In the genomic region with DNA sequence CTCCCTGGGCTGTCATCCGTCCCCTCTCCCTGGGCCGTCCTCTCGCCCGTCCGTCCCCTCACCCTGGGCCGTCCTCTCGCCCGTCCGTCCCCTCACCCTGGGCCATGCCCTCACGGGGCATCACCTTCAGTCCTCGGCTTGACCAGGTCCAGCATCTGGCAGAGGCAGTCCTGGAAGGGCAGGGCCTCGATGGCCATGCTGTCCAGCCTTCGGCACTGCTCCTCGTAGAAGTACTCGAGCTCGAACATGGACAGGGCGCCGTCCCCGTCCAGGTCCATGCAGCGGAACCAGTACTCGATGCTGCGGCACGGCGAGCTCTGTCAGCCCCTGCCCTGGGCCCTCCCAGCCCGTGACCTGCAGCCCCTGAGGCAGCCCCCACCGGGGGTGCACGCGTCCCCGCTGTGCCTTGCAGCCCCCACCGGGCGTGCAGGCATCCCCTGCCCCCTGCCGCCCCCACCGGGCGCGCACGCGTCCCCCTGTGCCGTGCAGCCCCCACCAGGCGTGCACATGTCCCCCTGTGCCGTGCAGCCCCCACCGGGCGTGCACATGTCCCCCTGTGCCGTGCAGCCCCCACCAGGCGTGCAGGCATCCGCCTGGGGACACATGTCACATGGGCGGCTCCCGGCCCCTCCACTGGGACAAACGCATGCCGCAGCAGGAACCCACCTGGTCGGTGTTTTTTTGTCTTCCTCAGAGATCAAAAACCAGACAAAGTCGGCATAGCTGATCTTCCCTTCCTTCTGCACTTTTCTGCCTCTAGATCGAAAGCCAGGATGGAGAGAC, we compare ENCODE assay signal across 31 cellular contexts. TPM values are rescaled to one million over a fixed set of nuclear protein-coding genes. Genes with fewer than 3 reads are reported as not detected.
DNase-seq lines count a peak whose midpoint lies in the region; ATAC-seq, FAIRE-seq and TF ChIP-seq lines count a peak whose summit lies in the region.
"Had no signal": no experiment of that assay in that cellular context is flagged by ENCODE, and none has a peak within 500 bp of the region (broad histone marks: within the 10 kb centered on the region; RNA-seq: fewer than 3 reads in every experiment).

No MANE protein-coding gene starts in this region.

- H3K4me1 ChIP-seq in right atrium auricular region (no peaks in the 10 kb centered on the region), kidney (ENCODE audit: control insufficient read depth in 1 of 2, insufficient read depth in 1 of 2, low read depth in 1 of 2, low read length in 2 of 2) (no peaks in the 10 kb centered on the region), colonic mucosa (no peaks in the 10 kb centered on the region), SJCRH30 (no peaks in the 10 kb centered on the region)
- H3K4me1 ChIP-seq: foreskin keratinocyte, heart left ventricle, uterus had no signal

- TF ChIP-seq CTCF in right atrium auricular region (IDR thresholded peaks at IDR 0.05) = no peak
- no peak for TF ChIP-seq CTCF in kidney (IDR thresholded peaks at IDR 0.05; ENCODE audit: borderline replicate concordance, extremely low read depth, insufficient read depth)
- no peak for TF ChIP-seq CTCF in omental fat pad (IDR thresholded peaks at IDR 0.05)
- no peak for TF ChIP-seq CTCF in colonic mucosa (IDR thresholded peaks at IDR 0.05)

- ATAC-seq in Right ventricle myocardium inferior (peak; percentile 19), omental fat pad (ENCODE audit: low FRiP score) (peak; percentile 16), GM21423 (IDR thresholded peaks at IDR 0.05; ENCODE audit: unreplicated experiment) (no peak), GM19397 (IDR thresholded peaks at IDR 0.05; ENCODE audit: unreplicated experiment) (no peak)
- ATAC-seq: effector memory CD8-positive, alpha-beta T cell; foreskin keratinocyte; stimulated activated effector memory CD8-positive, alpha-beta T cell treated with anti-CD3 and anti-CD28 coated beads, Interleukin-12 subunit alpha, Interleukin-12 subunit beta, amount 100 ng/mL, for 72 hours had no signal

- intact Hi-C loops in Right ventricle myocardium inferior (cut with DNase I) (no loop called here), kidney (cut with DNase I) (no loop called here), colonic mucosa (cut with DNase I) (no loop called here)

- H3K27ac ChIP-seq in right atrium auricular region = no peak overlapping the region
- no peak overlapping the region for H3K27ac ChIP-seq in kidney (ENCODE audit: low read depth in 2 of 2, low read length in 2 of 2)
- H3K27ac ChIP-seq in colonic mucosa = no peak overlapping the region
- no peak overlapping the region for H3K27ac ChIP-seq in SJCRH30
- H3K27ac ChIP-seq: foreskin keratinocyte, heart left ventricle, uterus had no signal

- DNase-seq in Right ventricle myocardium inferior (ENCODE audit: missing footprints) (peak; percentile 34), right atrium auricular region (ENCODE audit: low spot score) (no peak), kidney (peak; percentile 61), omental fat pad (ENCODE audit: low spot score) (no peak), colonic mucosa (no peak), SJCRH30 (no peak)
- DNase-seq: activated CD4-positive, alpha-beta T cell treated with anti-CD3 and anti-CD28 coated beads, Interleukin-2, amount 10 ng/mL, durations not matched to agents 24 days and 14 days; activated naive CD4-positive, alpha-beta T cell treated with anti-CD3 and anti-CD28 coated beads, Interleukin-2, amount 50 U/mL, for 16 hours; activated T-cell treated with anti-CD3 and anti-CD28 coated beads, Interleukin-2, amount 50 U/mL, for 48 hours; amniotic stem cell; CD4-positive, alpha-beta T cell; cortex of kidney; effector memory CD8-positive, alpha-beta T cell; foreskin keratinocyte; GOT3; mesendoderm; NCI-H1048; NCI-H1694 treated with DMSO at 0.1 percent for 48 hours; NCI-H2171; NCI-H510A; nucleus accumbens; OCI-M1; stimulated activated CD4-positive, alpha-beta T cell treated with anti-CD3 and anti-CD28 coated beads, Interleukin-4, amount 100 ng/mL, for 1 hour; uterus had no signal

- no peaks in the 10 kb centered on the region for H3K27me3 ChIP-seq in right atrium auricular region
- H3K27me3 ChIP-seq in colonic mucosa = no peaks in the 10 kb centered on the region
- H3K27me3 ChIP-seq in SJCRH30 = no peaks in the 10 kb centered on the region
- H3K27me3 ChIP-seq: foreskin keratinocyte, heart left ventricle, uterus had no signal

- no peaks in the 10 kb centered on the region for H3K9me3 ChIP-seq in right atrium auricular region
- no peaks in the 10 kb centered on the region for H3K9me3 ChIP-seq in kidney (ENCODE audit: control insufficient read depth in 1 of 2, low read length in 2 of 2)
- no peaks in the 10 kb centered on the region for H3K9me3 ChIP-seq in colonic mucosa
- no peaks in the 10 kb centered on the region for H3K9me3 ChIP-seq in SJCRH30 (replicated peaks)
- H3K9me3 ChIP-seq: heart left ventricle, uterus had no signal

- H3K4me3 ChIP-seq in right atrium auricular region (no peak overlapping the region), kidney (ENCODE audit: low read length in 2 of 2) (no peak overlapping the region), colonic mucosa (no peak overlapping the region), SJCRH30 (no peak overlapping the region)
- H3K4me3 ChIP-seq: heart left ventricle, uterus had no signal

- FAIRE-seq in kidney (lab: Jason Lieb, UNC) = no peak
- FAIRE-seq: A204.1, bronchial epithelial cell, GM12891 had no signal

- H3K36me3 ChIP-seq in right atrium auricular region (peaks cover 30% of the 10 kb centered on the region), kidney (ENCODE audit: control insufficient read depth in 1 of 2, insufficient read depth in 2 of 2, low read length in 2 of 2) (no peaks in the 10 kb centered on the region), colonic mucosa (no peaks in the 10 kb centered on the region), SJCRH30 (peaks cover 23% of the 10 kb centered on the region)
- H3K36me3 ChIP-seq: uterus had no signal

- H3K9ac ChIP-seq in kidney (ENCODE audit: low read length in 2 of 2) (no peak overlapping the region), colonic mucosa (ENCODE audit: low read depth in 2 of 2, low read length in 2 of 2) (no peak overlapping the region)

RNA-seq across cellular contexts. Expression of a gene that starts 22.2 kb away (rescaled TPM):
- total RNA-seq in Right ventricle myocardium inferior (51.4 TPM), right atrium auricular region (10 to 100 TPM; 44.6 to 52.1 TPM), kidney (50.1 TPM), omental fat pad (10 to 100 TPM; 25.7 to 35.3 (median 34.0) TPM), colonic mucosa (10 to 100 TPM; 44.4 to 81.1 TPM)
- 61.9 TPM for polyA plus RNA-seq in kidney (ENCODE audit: insufficient read depth, low read depth, low replicate concordance)
- total RNA-seq in SJCRH30 (2014; rRNA removed; shearing (Covaris generic)) = 29.6 and 37.0 TPM in 2 replicates

RNA-seq across cellular contexts. Expression of a gene that starts 45.9 kb away (rescaled TPM):
- total RNA-seq in Right ventricle myocardium inferior (164 TPM), right atrium auricular region (10 to 100 TPM; 58.6 to 70.1 TPM), kidney (14.4 TPM), omental fat pad (10 to 100 TPM in 1 of 4 donors, 1 to 10 TPM in 3; 4.5 to 12.0 (median 5.7) TPM), colonic mucosa (10 to 100 TPM in 1 of 2 donors, 1 to 10 TPM in 1; 8.7 to 22.9 TPM)
- polyA plus RNA-seq in kidney (ENCODE audit: insufficient read depth, low read depth, low replicate concordance) = 14.1 TPM
- 29.2 and 29.8 TPM in 2 replicates for total RNA-seq in SJCRH30 (2014; rRNA removed; shearing (Covaris generic))

RNA-seq across cellular contexts. Expression of a gene that starts 59.7 kb away (rescaled TPM):
- total RNA-seq in Right ventricle myocardium inferior (6.1 TPM), right atrium auricular region (1 to 10 TPM; 2.2 to 3.0 TPM), kidney (11.0 TPM), omental fat pad (10 to 100 TPM; 12.8 to 32.3 (median 21.9) TPM), colonic mucosa (10 to 100 TPM; 11.0 to 23.8 TPM)
- 4.9 TPM for polyA plus RNA-seq in kidney (ENCODE audit: insufficient read depth, low read depth, low replicate concordance)
- 16.0 and 16.2 TPM in 2 replicates for total RNA-seq in SJCRH30 (2014; rRNA removed; shearing (Covaris generic))

Comparison
In these comparisons a context has a peak if more than half of its experiments do, and no peak if none do; other contexts are left out.
1. DNase-seq: peak in Right ventricle myocardium inferior (single experiment) and kidney (single experiment); none in right atrium auricular region (single experiment), omental fat pad (single experiment), colonic mucosa (single experiment) and SJCRH30 (0 of 2).
2. ATAC-seq: peak in Right ventricle myocardium inferior (single experiment) and omental fat pad (single experiment); none in GM21423 (single experiment) and GM19397 (single experiment).